3 cellular contexts compared by ENCODE assay signal in the genomic region with DNA sequence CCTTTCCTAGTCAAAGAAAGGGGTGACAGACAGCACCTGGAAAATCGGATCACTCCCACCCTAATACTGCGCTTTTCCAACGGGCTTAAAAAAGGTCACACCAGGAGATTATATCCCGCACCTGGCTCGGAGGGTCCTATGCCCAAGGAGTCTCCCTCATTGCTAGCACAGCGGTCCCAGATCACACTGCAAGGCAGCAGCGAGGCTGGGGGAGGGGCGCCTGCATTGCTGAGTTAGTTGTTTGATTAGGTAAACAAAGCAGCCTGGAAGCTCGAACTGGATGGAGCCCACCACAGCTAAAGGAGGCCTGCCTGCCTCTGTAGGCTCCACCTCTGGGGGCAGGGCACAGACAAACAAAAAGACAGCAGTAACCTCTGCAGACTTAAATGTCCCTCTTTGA.
DNase-seq lines count a peak whose midpoint lies in the region; ATAC-seq, FAIRE-seq and TF ChIP-seq lines count a peak whose summit lies in the region.
"Not testable (repeated sequence)": the region's sequence is repeated elsewhere in the genome, so short reads cannot be mapped to it uniquely, and the experiment has no call there.

No MANE protein-coding gene starts in this region.

- H3K4me1 Mint-ChIP-seq in endodermal cell: not testable (repeated sequence)

- WGBS in endodermal cell (ENCODE audit: insufficient coverage in 1 of 2, insufficient read length in 1 of 2), 2 experiments: 92 to 97% methylated on average over 8 to 9 of the region's 9 CpGs
- WGBS in HepG2 (ENCODE audit: low lambda C conversion rate): 98% methylated on average over 8 of the region's 9 CpGs

- not testable (repeated sequence) for H3K27me3 Mint-ChIP-seq in endodermal cell (ENCODE audit: insufficient read depth)

- not testable (repeated sequence) for H3K4me3 ChIP-seq in endodermal cell (ENCODE audit: low read length); HepG2 (replicated peaks in 1 of 3; ENCODE audit: insufficient read depth in 1 of 3, low read depth in 2 of 3, low read length in 3 of 3)

- ATAC-seq in HepG2: not testable (repeated sequence)

- peaks cover 30% of the 10 kb centered on the region for H3K9me3 Mint-ChIP-seq in endodermal cell

- FAIRE-seq in HepG2 (lab: Jason Lieb, UNC): not testable (repeated sequence)

- TF ChIP-seq EP300 in HepG2 (IDR thresholded peaks at IDR 0.05; ENCODE audit: low read depth in 2 of 2, low read length in 2 of 2); HepG2 (CRISPR knock-in tag; IDR thresholded peaks at IDR 0.05; ENCODE audit: borderline replicate concordance): not testable (repeated sequence)

- TF ChIP-seq CTCF in endodermal cell (conservative IDR thresholded peaks at IDR 0.05); HepG2 (CRISPR knock-in tag; IDR thresholded peaks at IDR 0.05): not testable (repeated sequence)

- not testable (repeated sequence) for H3K79me2 ChIP-seq in HepG2 (ENCODE audit: insufficient read depth, low read length)

- not testable (repeated sequence) for TF ChIP-seq POLR2A in HepG2 (IDR thresholded peaks at IDR 0.05; ENCODE audit: insufficient read depth in 1 of 2, low read depth in 2 of 2, low read length in 2 of 2)

- not testable (repeated sequence) for H3K27ac Mint-ChIP-seq in endodermal cell

- H3K9me3 ChIP-seq in endodermal cell (ENCODE audit: control insufficient read depth, low read length): peaks cover 18% of the 10 kb centered on the region
- not testable (repeated sequence) for H3K9me3 ChIP-seq in HepG2 (ENCODE audit: low read length)

- not testable (repeated sequence) for H3K9ac ChIP-seq in endodermal cell (ENCODE audit: extremely low read depth, low read length, poor library complexity, severe bottlenecking); HepG2 (ENCODE audit: insufficient read depth, low read depth, low read length)

- CTCF ChIA-PET in HepG2 (lab: Yijun Ruan, JAX; ENCODE audit: low intra/inter-chr PET ratio, low total read pairs): not testable (repeated sequence)

- POLR2A ChIA-PET in HepG2 (lab: Yijun Ruan, JAX): not testable (repeated sequence)

- not testable (repeated sequence) for H3K4me2 ChIP-seq in HepG2 (ENCODE audit: low read depth, low read length)

- H3K27me3 ChIP-seq in endodermal cell (ENCODE audit: control insufficient read depth, insufficient read depth, low read length, poor library complexity, severe bottlenecking); HepG2 (ENCODE audit: control insufficient read depth in 1 of 2, insufficient read depth in 2 of 2, low read length in 2 of 2): not testable (repeated sequence)

- BruUV-seq in HepG2 (replicated peaks; lab: Mats Ljungman, UMichigan): not testable (repeated sequence)

- in situ Hi-C loops in HepG2 (cut with HindIII; ENCODE audit: extremely low pct_ligation_motif_present, low pct_unique_long_range_greater_than_20kb): not testable (repeated sequence)

- not testable (repeated sequence) for H3K4me3 Mint-ChIP-seq in endodermal cell

- not testable (repeated sequence) for H3K36me3 ChIP-seq in endodermal cell (ENCODE audit: control insufficient read depth, insufficient read depth, low read length); HepG2 (replicated peaks in 1 of 2; ENCODE audit: control insufficient read depth in 1 of 2, insufficient read depth in 2 of 2, low read length in 2 of 2)

- H2AFZ ChIP-seq in HepG2 (ENCODE audit: low read length): not testable (repeated sequence)

- H4K20me1 ChIP-seq in HepG2 (ENCODE audit: insufficient read depth, low read length): not testable (repeated sequence)

- DNase-seq in ELF-1 (ENCODE audit: low read depth, low spot score) (peak; percentile 14), endodermal cell (peak; percentile 43)
- DNase-seq in HepG2 (ENCODE audit: low spot score): not testable (repeated sequence)

- H3K27ac ChIP-seq in endodermal cell (ENCODE audit: low read depth, low read length); HepG2 (ENCODE audit: extremely low read length, insufficient read depth, low read length): not testable (repeated sequence)

- H3K4me1 ChIP-seq in endodermal cell (ENCODE audit: control insufficient read depth, insufficient read depth, low read length); HepG2 (ENCODE audit: insufficient read depth, low read length): not testable (repeated sequence)

- intact Hi-C loops in HepG2 (cut with micrococcal nuclease; ENCODE audit: unreplicated experiment): not testable (repeated sequence)

- TF ChIP-seq RAD21 in HepG2 (CRISPR knock-in tag; IDR thresholded peaks at IDR 0.05): not testable (repeated sequence)

- H3K36me3 Mint-ChIP-seq in endodermal cell (ENCODE audit: low read depth): peaks cover 38% of the 10 kb centered on the region

TF ChIP-seq in HepG2, 621 proteins besides CTCF, POLR2A, EP300 and RAD21:
- TF ChIP-seq ZNF281 (CRISPR knock-in tag; IDR thresholded peaks at IDR 0.05; ENCODE audit: borderline replicate concordance): peak; percentile 51; the same call in 1 of the 2 replicates
TF ChIP-seq in HepG2: peak in this region for 1; not testable (repeated sequence) for 620.
